22 cellular contexts compared by ENCODE assay signal in the genomic region with DNA sequence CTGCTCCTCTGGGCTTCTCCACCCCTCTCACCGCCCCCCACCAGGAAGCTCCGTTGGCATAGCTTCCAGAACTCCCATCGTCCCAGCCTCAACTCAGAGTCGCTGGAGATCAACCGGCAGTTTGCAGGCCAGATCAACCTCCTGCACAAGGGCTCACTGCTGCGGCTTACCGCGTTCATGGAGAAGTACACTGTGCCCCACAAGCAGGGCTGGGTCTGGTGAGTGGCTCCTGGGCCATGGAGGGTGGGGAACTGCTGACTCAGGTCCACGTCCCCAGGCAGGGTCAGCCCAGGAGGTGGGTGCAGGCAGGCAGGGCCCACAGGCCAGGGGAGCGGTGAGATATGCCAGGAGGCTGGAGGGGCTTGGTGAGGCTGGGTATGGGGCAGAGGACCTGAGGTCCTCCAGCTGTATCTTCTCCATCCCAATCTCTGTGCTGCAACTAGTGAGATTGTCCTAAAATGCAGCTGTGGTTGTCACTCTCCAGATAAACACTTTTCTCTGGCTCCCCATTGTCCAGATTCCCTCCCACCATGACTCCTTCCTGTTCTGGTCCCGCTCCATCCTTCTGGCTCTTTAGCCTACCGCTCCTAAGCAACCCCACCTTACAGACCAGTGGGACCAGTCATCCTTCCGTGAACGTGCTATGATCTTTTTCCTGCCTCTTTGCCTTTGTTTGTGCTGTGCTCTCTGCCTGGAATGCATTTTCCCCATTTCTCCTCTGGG.
"Had no signal": no experiment of that assay in that cellular context is flagged by ENCODE, and none has a peak within 500 bp of the region (broad histone marks: within the 10 kb centered on the region; RNA-seq: fewer than 3 reads in every experiment).

No MANE protein-coding gene starts in this region.

- ATAC-seq: activated CD8-positive, alpha-beta T cell treated with anti-CD3 and anti-CD28 coated beads, Interleukin-2, amount 10 ng/mL, durations not matched to agents 7 days and 5 days; activated naive CD8-positive, alpha-beta T cell treated with anti-CD3 and anti-CD28 coated beads, Interleukin-2, amount 50 U/mL, for 24 hours; body of pancreas had no signal

- H3K27ac ChIP-seq: ascending aorta, body of pancreas, Peyer's patch, RWPE1, SJSA1 had no signal

- H3K4me3 ChIP-seq: ascending aorta, body of pancreas, Peyer's patch, SJSA1 had no signal

- H3K27me3 ChIP-seq: ascending aorta, body of pancreas, Peyer's patch, SJSA1 had no signal

- H3K36me3 ChIP-seq: Peyer's patch, SJSA1 had no signal

- H3K9me3 ChIP-seq: ascending aorta, body of pancreas, Peyer's patch, SJSA1 had no signal

- H3K4me1 ChIP-seq: ascending aorta, body of pancreas, Peyer's patch, SJSA1 had no signal

- DNase-seq: activated CD4-positive, alpha-beta T cell treated with anti-CD3 and anti-CD28 coated beads for 48 hours; activated CD4-positive, alpha-beta T cell treated with anti-CD3 and anti-CD28 coated beads, Interleukin-2, amount 50 U/mL, for 4 hours; activated CD4-positive, CD25-positive, alpha-beta regulatory T cell treated with anti-CD3 and anti-CD28 coated beads, Interleukin-2, amount 50 U/mL, for 72 hours; activated CD8-positive, alpha-beta memory T cell treated with anti-CD3 and anti-CD28 coated beads, Interleukin-2, amount 50 U/mL, for 48 hours; activated CD8-positive, alpha-beta T cell treated with anti-CD3 and anti-CD28 coated beads, Interleukin-2, amount 10 ng/mL, durations not matched to agents 7 days and 5 days; activated effector memory CD4-positive, alpha-beta T cell treated with anti-CD3 and anti-CD28 coated beads, Interleukin-2, amount 50 U/mL, for 16 hours; activated naive CD4-positive, alpha-beta T cell treated with Interleukin-2 at 50 U/mL for 16 hours; activated naive CD8-positive, alpha-beta T cell treated with anti-CD3 and anti-CD28 coated beads, Interleukin-2, amount 50 U/mL, for 24 hours; activated T-cell treated with anti-CD3 and anti-CD28 coated beads, Interleukin-2, amount 50 U/mL, for 4 hours; amniotic stem cell; KBM-7; NCI-H1105 treated with DMSO at 0.1 percent for 48 hours; NCI-H1436 treated with DMSO at 0.1 percent for 48 hours; NCI-H187; NCI-H2081; NCI-H446; SHP77 had no signal
